Comparison of ENCODE assay signal across 11 cellular contexts in genomic region chr7:107614425-107614824, GRCh38. TPM values are rescaled to one million over a fixed set of nuclear protein-coding genes. Genes with fewer than 3 reads are reported as not detected.
DNase-seq lines count a peak whose midpoint lies in the region; ATAC-seq and TF ChIP-seq lines count a peak whose summit lies in the region.
"Had no signal": no experiment of that assay in that cellular context is flagged by ENCODE, and none has a peak within 500 bp of the region (broad histone marks: within the 10 kb centered on the region; RNA-seq: fewer than 3 reads in every experiment).

No MANE protein-coding gene starts in this region.

- H3K9me1 ChIP-seq in IMR-90 (ENCODE audit: insufficient read depth, low read length): peaks cover 6% of the 10 kb centered on the region

- H3K9me3 ChIP-seq in AG04450 (ENCODE audit: control insufficient read depth, insufficient read depth, low read length) (no peaks in the 10 kb centered on the region), IMR-90 (ENCODE audit: control insufficient read depth, insufficient read depth, low read length) (no peaks in the 10 kb centered on the region)

- H4K20me1 ChIP-seq in IMR-90 (ENCODE audit: insufficient read depth, low read length): no peaks in the 10 kb centered on the region

- no peaks in the 10 kb centered on the region for H3K9me3 Mint-ChIP-seq in endothelial cell (ENCODE audit: unreplicated experiment)
- H3K9me3 Mint-ChIP-seq: activated naive CD4-positive, alpha-beta T cell treated with anti-CD3 and anti-CD28 coated beads, Interleukin-2, amount 50 U/mL, for 24 hours; endodermal cell had no signal

- no peak overlapping the region for H2BK120ac ChIP-seq in IMR-90 (ENCODE audit: low read depth, low read length)

- no peak overlapping the region for H3K9ac ChIP-seq in IMR-90 (ENCODE audit: low read depth, low read length)

- H3K27me3 ChIP-seq in AG04450 (ENCODE audit: control insufficient read depth, insufficient read depth, low read length): no peaks in the 10 kb centered on the region
- H3K27me3 ChIP-seq in IMR-90 (ENCODE audit: control insufficient read depth, insufficient read depth, low read length): no peaks in the 10 kb centered on the region

- H3K4me3 ChIP-seq in AG04450 (ENCODE audit: low read depth, low read length): no peak overlapping the region
- no peak overlapping the region for H3K4me3 ChIP-seq in IMR-90 (ENCODE audit: insufficient read depth, low read depth, low read length)

- H3K79me1 ChIP-seq in IMR-90 (ENCODE audit: low read depth in 1 of 2, low read length in 2 of 2): 0 out of 4 replicates have a peak, but pooled peaks cover 0 to 11% of the 10 kb centered on the region in 2 experiments

- no TSS peak for BruUV-seq in IMR-90 (replicated peaks; lab: Mats Ljungman, UMichigan)

- no peak overlapping the region; the same call in 1 of the 2 replicates for H3K4me2 ChIP-seq in IMR-90 (ENCODE audit: low read depth, low read length)

- H3K4ac ChIP-seq in IMR-90 (ENCODE audit: low read depth, low read length): no peak overlapping the region

- no peak overlapping the region for H3K56ac ChIP-seq in IMR-90 (ENCODE audit: extremely low read depth, insufficient read depth, low read length)

- no peak overlapping the region for H3K14ac ChIP-seq in IMR-90 (replicated peaks; ENCODE audit: low read depth, low read length)

- peaks cover 27% of the 10 kb centered on the region for H3K36me3 Mint-ChIP-seq in endothelial cell (ENCODE audit: low read depth, unreplicated experiment)

- peak; percentile 33 for DNase-seq in AG04450 (ENCODE audit: low read depth, low spot score)
- peak; percentile 79 for DNase-seq in IMR-90
- no peak for DNase-seq in endothelial cell (ENCODE audit: low spot score)
- DNase-seq in NCI-H1417 (lab: John Stamatoyannopoulos, UW): no peak
- no peak for DNase-seq in SHP77 (lab: John Stamatoyannopoulos, UW)
- no peak for DNase-seq in anterior cingulate cortex (lab: John Stamatoyannopoulos, UW)
- DNase-seq: activated CD4-positive, alpha-beta T cell treated with anti-CD3 and anti-CD28 coated beads, Interleukin-2, amount 50 U/mL, for 1 hour; endodermal cell; NCI-H2227 treated with DMSO at 0.1 percent for 48 hours; stimulated activated CD4-positive, alpha-beta T cell treated with anti-CD3 and anti-CD28 coated beads, Interleukin-2, amount 100 ng/mL, for 24 hours had no signal

- H3K4me1 ChIP-seq in IMR-90 (ENCODE audit: control insufficient read depth, insufficient read depth, low read length): peaks cover 6% of the 10 kb centered on the region

- no peak overlapping the region for H3K18ac ChIP-seq in IMR-90 (ENCODE audit: low read depth, low read length)

- H3K27me3 Mint-ChIP-seq in endothelial cell (ENCODE audit: unreplicated experiment): peaks cover 6% of the 10 kb centered on the region
- H3K27me3 Mint-ChIP-seq: activated naive CD4-positive, alpha-beta T cell treated with anti-CD3 and anti-CD28 coated beads, Interleukin-2, amount 50 U/mL, for 24 hours had no signal

- TF ChIP-seq CTCF in AG04450 (IDR thresholded peaks at IDR 0.05; ENCODE audit: low read depth, low read length) (no peak), IMR-90 (conservative IDR thresholded peaks at IDR 0.05; ENCODE audit: low read depth, low read length) (no peak), endothelial cell (IDR thresholded peaks at IDR 0.05; ENCODE audit: unreplicated experiment) (no peak)

- peak overlapping the region; percentile 54; the same call in 1 of the 2 replicates for H2AK5ac ChIP-seq in IMR-90 (ENCODE audit: low read depth, low read length)

- H3K4me1 Mint-ChIP-seq in endothelial cell (ENCODE audit: unreplicated experiment): peaks cover 18% of the 10 kb centered on the region
- H3K4me1 Mint-ChIP-seq: activated naive CD4-positive, alpha-beta T cell treated with anti-CD3 and anti-CD28 coated beads, Interleukin-2, amount 50 U/mL, for 24 hours had no signal

- no peak overlapping the region for H4K5ac ChIP-seq in IMR-90 (ENCODE audit: low read depth, low read length)

- H3K27ac ChIP-seq in AG04450 (ENCODE audit: low read depth, low read length): no peak overlapping the region
- no peak overlapping the region for H3K27ac ChIP-seq in IMR-90 (ENCODE audit: insufficient read depth, low read length)

- dilution Hi-C loops in IMR-90 (cut with HindIII; ENCODE audit: low sequenced_read_pairs, unreplicated experiment): no loop called here

- no peak overlapping the region for H3K4me3 Mint-ChIP-seq in endothelial cell (ENCODE audit: unreplicated experiment)
- H3K4me3 Mint-ChIP-seq: activated naive CD4-positive, alpha-beta T cell treated with anti-CD3 and anti-CD28 coated beads, Interleukin-2, amount 50 U/mL, for 24 hours; endodermal cell had no signal

- POLR2A ChIA-PET in AG04450 (lab: Yijun Ruan, JAX) (no interaction called here), IMR-90 (lab: Charles Lee; ENCODE audit: unreplicated experiment) (no interaction called here)

- ATAC-seq in IMR-90 (ENCODE audit: low read depth): peak; percentile 83

- CTCF ChIA-PET in AG04450 (lab: Charles Lee) (no interaction called here), IMR-90 (lab: Yijun Ruan, JAX) (no interaction called here)

- no peak overlapping the region for H2AK9ac ChIP-seq in IMR-90 (replicated peaks; ENCODE audit: low read depth, low read length, poor library complexity)

- H3K27ac Mint-ChIP-seq in endothelial cell (ENCODE audit: unreplicated experiment): peak overlapping the region; percentile 95
- H3K27ac Mint-ChIP-seq: activated naive CD4-positive, alpha-beta T cell treated with anti-CD3 and anti-CD28 coated beads, Interleukin-2, amount 50 U/mL, for 24 hours had no signal

- no peak overlapping the region for H2AFZ ChIP-seq in IMR-90 (replicated peaks; ENCODE audit: low read length, poor library complexity)

- H2BK15ac ChIP-seq in IMR-90 (ENCODE audit: low read depth, low read length): no peak overlapping the region

- in situ Hi-C loops in IMR-90 (cut with MboI; ENCODE audit: low sequenced_read_pairs): no loop called here

- TF ChIP-seq POLR2A in IMR-90 (IDR thresholded peaks at IDR 0.05; ENCODE audit: low read depth, low read length): no peak

- no peak for TF ChIP-seq RAD21 in IMR-90 (IDR thresholded peaks at IDR 0.05; ENCODE audit: low read length)

- peak overlapping the region; percentile 15 for H2BK5ac ChIP-seq in IMR-90 (ENCODE audit: low read depth, low read length, poor library complexity, severe bottlenecking)

- H3K23ac ChIP-seq in IMR-90 (ENCODE audit: low read depth, low read length): no peak overlapping the region

- H2BK20ac ChIP-seq in IMR-90 (ENCODE audit: low read depth, low read length): no peak overlapping the region

- H4K91ac ChIP-seq in IMR-90 (ENCODE audit: insufficient read depth, low read depth, low read length): no peak overlapping the region

- H3K36me3 ChIP-seq in IMR-90 (ENCODE audit: control insufficient read depth, insufficient read depth, low read length): peaks cover 8% of the 10 kb centered on the region

- H4K8ac ChIP-seq in IMR-90 (ENCODE audit: low read depth in 2 of 2, low read length in 2 of 2): no peak overlapping the region

- intact Hi-C loops in IMR-90 (cut with micrococcal nuclease): no loop called here

TF ChIP-seq in IMR-90, 13 proteins besides CTCF, POLR2A, EP300 and RAD21:
- peak; percentile 53; the same call in 1 of the 2 replicates for TF ChIP-seq CEBPB (IDR thresholded peaks at IDR 0.05; ENCODE audit: low read depth, low read length)
- TF ChIP-seq RCOR1 (IDR thresholded peaks at IDR 0.05; ENCODE audit: insufficient replicate concordance, low read length): no peak

RNA-seq across cellular contexts. Expression of gene BCAP29, which starts 34.4 kb away (rescaled TPM):
- polyA plus RNA-seq in AG04450 (2011; rRNA removed): 37.4 and 56.9 TPM in 2 replicates
- polyA minus RNA-seq in AG04450 (2011; rRNA and poly(A)+ RNA removed): 16.2 and 26.3 TPM in 2 replicates
- 33.0 and 119 TPM in 2 replicates for total RNA-seq in IMR-90 (2012; rRNA removed)
- 21.1 and 35.1 TPM in 2 replicates for polyA plus RNA-seq in IMR-90 (2012; rRNA removed)
- 8.4 and 16.4 TPM in 2 replicates for polyA plus RNA-seq in IMR-90 (2012; cell fraction: cytosol; rRNA removed)
- 4.4 and 18.7 TPM in 2 replicates for polyA plus RNA-seq in IMR-90 (2012; cell fraction: nucleus; rRNA removed; ENCODE audit: low replicate concordance)
- total RNA-seq in endothelial cell (ENCODE audit: unreplicated experiment): 114 TPM

RNA-seq across cellular contexts. Expression of gene SLC26A4, which starts 46.2 kb away (rescaled TPM):
- polyA plus RNA-seq in AG04450 (2011; rRNA removed) (0.11 and 0.12 TPM in 2 replicates), IMR-90 (2012; rRNA removed) (0.09 and 0.20 TPM in 2 replicates)
- 1.3 TPM in 1 of 2 replicates, not detected in the other for polyA minus RNA-seq in AG04450 (2011; rRNA and poly(A)+ RNA removed)
- total RNA-seq in IMR-90 (2012; rRNA removed) (0.56 and 1.1 TPM in 2 replicates), endothelial cell (ENCODE audit: unreplicated experiment) (0.67 TPM)
- polyA plus RNA-seq in IMR-90 (2012; cell fraction: cytosol; rRNA removed): 0.07 TPM in 1 of 2 replicates, not detected in the other
- polyA plus RNA-seq in IMR-90 (2012; cell fraction: nucleus; rRNA removed; ENCODE audit: low replicate concordance): 0.05 and 0.19 TPM in 2 replicates

RNA-seq across cellular contexts. Expression of gene DUS4L, which starts 50.7 kb away (rescaled TPM):
- polyA plus RNA-seq in AG04450 (2011; rRNA removed) (4.8 and 6.0 TPM in 2 replicates), IMR-90 (2012; rRNA removed) (3.3 and 4.2 TPM in 2 replicates)
- polyA minus RNA-seq in AG04450 (2011; rRNA and poly(A)+ RNA removed): 2.9 and 5.0 TPM in 2 replicates
- total RNA-seq in IMR-90 (2012; rRNA removed) (6.6 and 8.6 TPM in 2 replicates), endothelial cell (ENCODE audit: unreplicated experiment) (10.0 TPM)
- polyA plus RNA-seq in IMR-90 (2012; cell fraction: cytosol; rRNA removed): 1.5 and 1.8 TPM in 2 replicates
- 1.5 and 4.9 TPM in 2 replicates for polyA plus RNA-seq in IMR-90 (2012; cell fraction: nucleus; rRNA removed; ENCODE audit: low replicate concordance)

RNA-seq across cellular contexts. Expression of gene COG5, which starts 50.7 kb away (rescaled TPM):
- polyA plus RNA-seq in AG04450 (2011; rRNA removed): 35.5 and 55.2 TPM in 2 replicates
- polyA minus RNA-seq in AG04450 (2011; rRNA and poly(A)+ RNA removed): 46.7 and 51.3 TPM in 2 replicates
- 27.4 and 35.8 TPM in 2 replicates for total RNA-seq in IMR-90 (2012; rRNA removed)
- polyA plus RNA-seq in IMR-90 (2012; rRNA removed): 15.7 and 18.5 TPM in 2 replicates
- polyA plus RNA-seq in IMR-90 (2012; cell fraction: cytosol; rRNA removed): 5.4 and 6.0 TPM in 2 replicates
- polyA plus RNA-seq in IMR-90 (2012; cell fraction: nucleus; rRNA removed; ENCODE audit: low replicate concordance): 4.2 and 21.9 TPM in 2 replicates
- 26.7 TPM for total RNA-seq in endothelial cell (ENCODE audit: unreplicated experiment)

Comparison
In these comparisons a context has a peak if more than half of its experiments do, and no peak if none do; other contexts are left out.
1. DNase-seq: peak in AG04450 (single experiment) and IMR-90 (single experiment); none in endothelial cell (single experiment), NCI-H1417 (0 of 3), SHP77 (0 of 2) and anterior cingulate cortex (0 of 58).